Comparison of ENCODE assay signal across 1 cellular context in genomic region chr20:36819662-36820061, GRCh38.
TF ChIP-seq lines count a peak whose summit lies in the region.

No MANE protein-coding gene starts in this region.

TF ChIP-seq in H1, 55 proteins besides CTCF, POLR2A, EP300 and RAD21:
- no peak for TF ChIP-seq USF2 (IDR thresholded peaks at IDR 0.05; ENCODE audit: low read length)
- no peak for TF ChIP-seq RBBP5 (IDR thresholded peaks at IDR 0.05; ENCODE audit: borderline replicate concordance, low read depth, low read length)
- no peak for TF ChIP-seq BACH1 (IDR thresholded peaks at IDR 0.05; ENCODE audit: low read length)
- no peak for TF ChIP-seq CHD1 (IDR thresholded peaks at IDR 0.05; ENCODE audit: low read depth, low read length)
- TF ChIP-seq SAP30 (IDR thresholded peaks at IDR 0.05; ENCODE audit: insufficient read depth, insufficient replicate concordance, low read length), result no peak
- TF ChIP-seq CBX8 (IDR thresholded peaks at IDR 0.05; ENCODE audit: borderline replicate concordance, low read depth, low read length), result no peak
- no peak for TF ChIP-seq KDM5A (IDR thresholded peaks at IDR 0.05; ENCODE audit: low read length)
- no peak for TF ChIP-seq SP4 (IDR thresholded peaks at IDR 0.05; ENCODE audit: low read length)
- TF ChIP-seq MAX (IDR thresholded peaks at IDR 0.05), result no peak
- TF ChIP-seq TAF7 (optimal IDR thresholded peaks at IDR 0.05; ENCODE audit: borderline replicate concordance, low read depth, low read length), result no peak
- TF ChIP-seq RFX5 (IDR thresholded peaks at IDR 0.05; ENCODE audit: borderline replicate concordance, low read depth, low read length), result no peak
